ENCODE assay signal across 24 cellular contexts in genomic region chr10:50946991-50947781, GRCh38.
"Had no signal": no experiment of that assay in that cellular context is flagged by ENCODE, and none has a peak within 500 bp of the region (broad histone marks: within the 10 kb centered on the region; RNA-seq: fewer than 3 reads in every experiment).

No MANE protein-coding gene starts in this region.

- H3K36me3 Mint-ChIP-seq: activated naive CD4-positive, alpha-beta T cell treated with anti-CD3 and anti-CD28 coated beads, Interleukin-2, amount 50 U/mL, for 24 hours; mesothelial cell of epicardium; naive thymus-derived CD8-positive, alpha-beta T cell; neural progenitor cell had no signal

- H3K79me2 ChIP-seq: hepatocyte had no signal

- DNase-seq: activated CD4-positive, alpha-beta T cell treated with anti-CD3 and anti-CD28 coated beads for 1 hour; activated CD4-positive, alpha-beta T cell treated with anti-CD3 and anti-CD28 coated beads, Interleukin-2, amount 50 U/mL, for 1 hour; activated CD8-positive, alpha-beta T cell treated with anti-CD3 and anti-CD28 coated beads, Interleukin-2, amount 10 ng/mL, durations not matched to agents 7 days and 5 days; activated gamma-delta T cell treated with Interleukin-2 at 50 U/mL for 16 hours; endodermal cell; foreskin melanocyte; glutamatergic neuron; left ventricle myocardium inferior; mammary epithelial cell; naive thymus-derived CD8-positive, alpha-beta T cell; posterior cingulate gyrus; stimulated activated CD4-positive, alpha-beta T cell treated with anti-CD3 and anti-CD28 coated beads, Interleukin-4, amount 100 ng/mL, for 24 hours; stimulated activated naive CD4-positive, alpha-beta T cell treated with Interleukin-2 at 50 U/mL for 16 hours; upper lobe of left lung had no signal

- H3K36me3 ChIP-seq: ascending aorta, left ventricle myocardium inferior, neural progenitor cell, thoracic aorta, upper lobe of left lung had no signal

- H2AFZ ChIP-seq: hepatocyte, neural progenitor cell had no signal

- ATAC-seq: activated CD8-positive, alpha-beta T cell treated with anti-CD3 and anti-CD28 coated beads, Interleukin-2, amount 10 ng/mL, durations not matched to agents 7 days and 5 days; naive thymus-derived CD8-positive, alpha-beta T cell had no signal

- H3K4me1 ChIP-seq: ascending aorta, neural progenitor cell, upper lobe of left lung had no signal

- H3K4me3 Mint-ChIP-seq: activated CD8-positive, alpha-beta T cell treated with anti-CD3 and anti-CD28 coated beads, Interleukin-2, amount 10 ng/mL, durations not matched to agents 7 days and 5 days; activated naive CD4-positive, alpha-beta T cell treated with anti-CD3 and anti-CD28 coated beads, Interleukin-2, amount 50 U/mL, for 24 hours; activated T-helper 1 cell treated with anti-CD3 and anti-CD28 coated beads, Interleukin-12 subunit alpha, Interleukin-12 subunit beta, Interleukin-2, Interleukin-4 antibody, amounts not matched to agents 30 ng/mL and 10 ng/mL and 1 ng/mL, durations not matched to agents 14 hours and 24 hours and 36 hours; endodermal cell; mesothelial cell of epicardium; naive thymus-derived CD8-positive, alpha-beta T cell; neural progenitor cell had no signal

- H3K4me1 Mint-ChIP-seq: activated naive CD4-positive, alpha-beta T cell treated with anti-CD3 and anti-CD28 coated beads, Interleukin-2, amount 50 U/mL, for 24 hours; mesothelial cell of epicardium; naive thymus-derived CD8-positive, alpha-beta T cell; neural progenitor cell had no signal

- H3K27me3 ChIP-seq: ascending aorta, hepatocyte, upper lobe of left lung had no signal

- H3K9me3 ChIP-seq: ascending aorta, left ventricle myocardium inferior, thoracic aorta, upper lobe of left lung had no signal

- H3K27ac ChIP-seq: ascending aorta, coronary artery, hepatocyte, left ventricle myocardium inferior, neural progenitor cell, thoracic aorta, upper lobe of left lung, VCaP had no signal

- FAIRE-seq: bronchial epithelial cell had no signal

- H3K4me2 ChIP-seq: hepatocyte, neural progenitor cell had no signal

- H3K9ac ChIP-seq: neural progenitor cell had no signal

- H3K27ac Mint-ChIP-seq: activated CD8-positive, alpha-beta T cell treated with anti-CD3 and anti-CD28 coated beads, Interleukin-2, amount 10 ng/mL, durations not matched to agents 7 days and 5 days; activated naive CD4-positive, alpha-beta T cell treated with anti-CD3 and anti-CD28 coated beads, Interleukin-2, amount 50 U/mL, for 24 hours; activated T-helper 1 cell treated with anti-CD3 and anti-CD28 coated beads, Interleukin-12 subunit alpha, Interleukin-12 subunit beta, Interleukin-2, Interleukin-4 antibody, amounts not matched to agents 30 ng/mL and 10 ng/mL and 1 ng/mL, durations not matched to agents 14 hours and 24 hours and 36 hours; endodermal cell; mesothelial cell of epicardium; naive thymus-derived CD8-positive, alpha-beta T cell; neural progenitor cell had no signal

- H3K9me3 Mint-ChIP-seq: activated naive CD4-positive, alpha-beta T cell treated with anti-CD3 and anti-CD28 coated beads, Interleukin-2, amount 50 U/mL, for 24 hours; activated T-helper 1 cell treated with anti-CD3 and anti-CD28 coated beads, Interleukin-12 subunit alpha, Interleukin-12 subunit beta, Interleukin-2, Interleukin-4 antibody, amounts not matched to agents 30 ng/mL and 10 ng/mL and 1 ng/mL, durations not matched to agents 14 hours and 24 hours and 36 hours; endodermal cell; mesothelial cell of epicardium; naive thymus-derived CD8-positive, alpha-beta T cell; neural progenitor cell had no signal

- H3K4me3 ChIP-seq: ascending aorta, coronary artery, hepatocyte, left ventricle myocardium inferior, neural progenitor cell, thoracic aorta, upper lobe of left lung had no signal
